Comparison of ENCODE assay signal across 26 cellular contexts in genomic region chr10:71480662-71481061, GRCh38.
"Had no signal": no experiment of that assay in that cellular context is flagged by ENCODE, and none has a peak within 500 bp of the region (broad histone marks: within the 10 kb centered on the region; RNA-seq: fewer than 3 reads in every experiment).

No MANE protein-coding gene starts in this region.

- H3K9me3 Mint-ChIP-seq: mesothelial cell of epicardium; naive B cell; natural killer cell; nephron progenitor cell; neural progenitor cell; stimulated activated naive B cell treated with anti-CD40 and anti-IgM and Interleukin-4, amounts not matched to agents 10 μg/mL and 1 μg/mL and 100 μg/mL, for 72 hours had no signal

- H2AFZ ChIP-seq: neural progenitor cell had no signal

- H3K9me3 ChIP-seq: left ventricle myocardium inferior, ovary, right atrium auricular region, right lobe of liver, stomach, testis, thyroid gland, transverse colon, upper lobe of left lung, vagina had no signal

- ATAC-seq: natural killer cell; right lobe of liver; stimulated activated naive B cell treated with anti-CD40 and anti-IgM and Interleukin-4, amounts not matched to agents 10 μg/mL and 1 μg/mL and 100 μg/mL, for 72 hours; stimulated activated naive CD8-positive, alpha-beta T cell treated with anti-CD3 and anti-CD28 coated beads, Interleukin-15, Interleukin-2, amounts not matched to agents 100 U/mL and 50 U/mL, for 24 hours had no signal

- H3K27ac ChIP-seq: left ventricle myocardium inferior, neural progenitor cell, ovary, right atrium auricular region, right lobe of liver, stomach, testis, thyroid gland, transverse colon, upper lobe of left lung, vagina had no signal

- H3K36me3 Mint-ChIP-seq: mesothelial cell of epicardium; naive B cell; natural killer cell; neural progenitor cell; stimulated activated naive B cell treated with anti-CD40 and anti-IgM and Interleukin-4, amounts not matched to agents 10 μg/mL and 1 μg/mL and 100 μg/mL, for 72 hours had no signal

- H3K9ac ChIP-seq: neural progenitor cell had no signal

- DNase-seq: islet precursor cell; left ventricle myocardium inferior; mesendoderm; naive B cell; natural killer cell; nephron progenitor cell; ovary; right lobe of liver; stimulated activated CD4-positive, alpha-beta T cell treated with anti-CD3 and anti-CD28 coated beads, Interleukin-12 subunit alpha, Interleukin-12 subunit beta, amount 100 ng/mL, for 4 hours; stimulated activated CD4-positive, alpha-beta T cell treated with anti-CD3 and anti-CD28 coated beads, Interleukin-15, amount 100 ng/mL, for 24 hours; stimulated activated CD4-positive, alpha-beta T cell treated with anti-CD3 and anti-CD28 coated beads, Interleukin-2, amount 100 ng/mL, for 24 hours; stimulated activated CD4-positive, alpha-beta T cell treated with anti-CD3 and anti-CD28 coated beads, Interleukin-4, amount 100 ng/mL, for 1 hour; stimulated activated naive B cell treated with anti-CD40 and anti-IgM and Interleukin-4, amounts not matched to agents 10 μg/mL and 1 μg/mL and 100 μg/mL, for 72 hours; stimulated activated naive CD8-positive, alpha-beta T cell treated with anti-CD3 and anti-CD28 coated beads, Interleukin-15, Interleukin-2, amounts not matched to agents 100 U/mL and 50 U/mL, for 24 hours; stomach; testis; thyroid gland; transverse colon; upper lobe of left lung had no signal

- H3K4me3 Mint-ChIP-seq: mesothelial cell of epicardium; naive B cell; natural killer cell; nephron progenitor cell; neural progenitor cell; stimulated activated naive B cell treated with anti-CD40 and anti-IgM and Interleukin-4, amounts not matched to agents 10 μg/mL and 1 μg/mL and 100 μg/mL, for 72 hours had no signal

- H3K27ac Mint-ChIP-seq: mesothelial cell of epicardium; natural killer cell; nephron progenitor cell; neural progenitor cell; progenitor cell of endocrine pancreas; stimulated activated naive B cell treated with anti-CD40 and anti-IgM and Interleukin-4, amounts not matched to agents 10 μg/mL and 1 μg/mL and 100 μg/mL, for 72 hours had no signal

- H3K4me2 ChIP-seq: neural progenitor cell, smooth muscle cell had no signal

- H3K4me1 ChIP-seq: thyroid gland had no signal

- H3K36me3 ChIP-seq: left ventricle myocardium inferior, neural progenitor cell, ovary, right atrium auricular region, right lobe of liver, stomach, thyroid gland, transverse colon, upper lobe of left lung, vagina had no signal

- H3K27me3 ChIP-seq: neural progenitor cell, ovary, right atrium auricular region, right lobe of liver, testis, thyroid gland, transverse colon, upper lobe of left lung, vagina had no signal

- H3K4me3 ChIP-seq: left ventricle myocardium inferior, lung, neural progenitor cell, ovary, right atrium auricular region, right lobe of liver, smooth muscle cell, stomach, testis, thyroid gland, transverse colon, upper lobe of left lung, vagina had no signal
